ENCODE assay signal across 9 cellular contexts in genomic region chr4:67198757-67199156, GRCh38.
DNase-seq lines count a peak whose midpoint lies in the region; ATAC-seq and TF ChIP-seq lines count a peak whose summit lies in the region.
"Had no signal": no experiment of that assay in that cellular context is flagged by ENCODE, and none has a peak within 500 bp of the region (broad histone marks: within the 10 kb centered on the region; RNA-seq: fewer than 3 reads in every experiment).

No MANE protein-coding gene starts in this region.

- peaks cover 8% of the 10 kb centered on the region for H3K4me1 Mint-ChIP-seq in WTC11

- no peak overlapping the region for H3K23ac ChIP-seq in mesendoderm (ENCODE audit: low read length)

- H3K56ac ChIP-seq in mesendoderm (ENCODE audit: low read length): no peak overlapping the region

- CTCF ChIA-PET in WTC11 (lab: Charles Lee): interaction anchor here (1.2 to 1.9 kb wide), 3 partner anchors 31 to 111 kb away, joined by 8 to 11 read pairs (median 9); no protein-coding TSS in a partner anchor

- no peak overlapping the region for H3K9ac ChIP-seq in mesendoderm (ENCODE audit: low read length)

- H3K4ac ChIP-seq in mesendoderm (ENCODE audit: low read depth, low read length): no peak overlapping the region

- H2AK5ac ChIP-seq in mesendoderm (ENCODE audit: low read length): no peak overlapping the region

- peak; percentile 20; the same call in 1 of the 2 replicates for TF ChIP-seq CTCF in WTC11 (IDR thresholded peaks at IDR 0.05)

- no peak overlapping the region for H2BK5ac ChIP-seq in mesendoderm (ENCODE audit: low read length)

- H3K79me1 ChIP-seq in mesendoderm (ENCODE audit: low read length): no peaks in the 10 kb centered on the region

- WGBS in mesendoderm (ENCODE audit: extremely low coverage, insufficient coverage, low lambda C conversion rate): no CpG with 5 or more reads among the region's 2 CpGs

- H4K5ac ChIP-seq in mesendoderm (ENCODE audit: low read length): no peak overlapping the region

- no peaks in the 10 kb centered on the region for H3K79me2 ChIP-seq in mesendoderm (ENCODE audit: control insufficient read depth, insufficient read depth, low read length)

- H3K4me3 Mint-ChIP-seq in WTC11: no peak overlapping the region

- no peak overlapping the region for H2BK15ac ChIP-seq in mesendoderm (replicated peaks; ENCODE audit: low read depth)

- H4K8ac ChIP-seq in mesendoderm (ENCODE audit: low read depth, low read length): no peak overlapping the region

- H3K27me3 Mint-ChIP-seq in WTC11 (ENCODE audit: low read depth): no peaks in the 10 kb centered on the region

- no peaks in the 10 kb centered on the region for H3K27me3 ChIP-seq in mesendoderm (ENCODE audit: insufficient read depth, low read length, poor library complexity)

- H3K27ac Mint-ChIP-seq in WTC11: no peak overlapping the region

- H3K36me3 ChIP-seq in mesendoderm (ENCODE audit: control insufficient read depth, insufficient read depth, low read length): no peaks in the 10 kb centered on the region

- DNase-seq in LHCN-M2 (ENCODE audit: low read depth) (peak; percentile 81), WTC11 (ENCODE audit: low spot score) (no peak), mesendoderm (peak; percentile 64), NCI-H1436 (lab: John Stamatoyannopoulos, UW) (no peak)
- DNase-seq: IMR-90 had no signal

- no peak overlapping the region for H3K4me3 ChIP-seq in mesendoderm (ENCODE audit: low read length)

- ATAC-seq in GM18511 (IDR thresholded peaks at IDR 0.05; ENCODE audit: unreplicated experiment): peak; percentile 52
- ATAC-seq in WTC11: peak; percentile 83
- ATAC-seq in GM21619 (IDR thresholded peaks at IDR 0.05; ENCODE audit: unreplicated experiment): no peak
- no peak for ATAC-seq in GM18498 (IDR thresholded peaks at IDR 0.05; ENCODE audit: unreplicated experiment)
- no peak for ATAC-seq in GM19328 (IDR thresholded peaks at IDR 0.05; ENCODE audit: unreplicated experiment)

- no peaks in the 10 kb centered on the region for H3K36me3 Mint-ChIP-seq in WTC11

- no peaks in the 10 kb centered on the region for H3K4me1 ChIP-seq in mesendoderm (ENCODE audit: control insufficient read depth, low read depth, low read length)

- H2BK120ac ChIP-seq in mesendoderm (ENCODE audit: low read depth, low read length): no peak overlapping the region

- no peak overlapping the region for H3K4me2 ChIP-seq in mesendoderm (ENCODE audit: low read length)

- POLR2A ChIA-PET in WTC11 (lab: Charles Lee): interaction anchor here (0.7 kb wide), 1 partner anchor 114 kb away, joined by 3 read pairs; no protein-coding TSS in a partner anchor

- H3K9me3 Mint-ChIP-seq in WTC11: no peaks in the 10 kb centered on the region

- no peak overlapping the region for H3K27ac ChIP-seq in mesendoderm (ENCODE audit: low read depth, low read length)

- no peak overlapping the region for H3K18ac ChIP-seq in mesendoderm (ENCODE audit: low read length)

TF ChIP-seq in WTC11, 78 proteins besides CTCF, POLR2A, EP300 and RAD21:
- TF ChIP-seq JUN (CRISPR knock-in tag; IDR thresholded peaks at IDR 0.05): no peak
- TF ChIP-seq ZNF219 (CRISPR knock-in tag; IDR thresholded peaks at IDR 0.05; ENCODE audit: borderline replicate concordance): no peak
- no peak for TF ChIP-seq NR2C2 (CRISPR knock-in tag; IDR thresholded peaks at IDR 0.05)
- TF ChIP-seq ATF2 (CRISPR knock-in tag; IDR thresholded peaks at IDR 0.05; ENCODE audit: borderline replicate concordance, low read depth): no peak
- no peak for TF ChIP-seq CDX4 (CRISPR knock-in tag; IDR thresholded peaks at IDR 0.05; ENCODE audit: borderline replicate concordance)
- TF ChIP-seq TEAD4 (CRISPR knock-in tag; IDR thresholded peaks at IDR 0.05): no peak
- TF ChIP-seq SMAD4 (CRISPR knock-in tag; IDR thresholded peaks at IDR 0.05): no peak
- no peak for TF ChIP-seq NFE2L1 (CRISPR knock-in tag; IDR thresholded peaks at IDR 0.05)
- no peak for TF ChIP-seq RORB (CRISPR knock-in tag; IDR thresholded peaks at IDR 0.05)
- no peak for TF ChIP-seq PRDM15 (CRISPR knock-in tag; IDR thresholded peaks at IDR 0.05)
- TF ChIP-seq FOXK1 (CRISPR knock-in tag; IDR thresholded peaks at IDR 0.05): no peak
- TF ChIP-seq KAT7 (CRISPR knock-in tag; IDR thresholded peaks at IDR 0.05; ENCODE audit: borderline replicate concordance): no peak
- no peak for TF ChIP-seq AR (CRISPR knock-in tag; IDR thresholded peaks at IDR 0.05)
- TF ChIP-seq TEAD1 (CRISPR knock-in tag; IDR thresholded peaks at IDR 0.05): no peak
- no peak for TF ChIP-seq ZNF396 (CRISPR knock-in tag; IDR thresholded peaks at IDR 0.05; ENCODE audit: borderline replicate concordance)
- no peak for TF ChIP-seq TP53 (CRISPR knock-in tag; IDR thresholded peaks at IDR 0.05)
- TF ChIP-seq ESRRA (CRISPR knock-in tag; IDR thresholded peaks at IDR 0.05; ENCODE audit: borderline replicate concordance): no peak

Comparison
In these comparisons a context has a peak if more than half of its experiments do, and no peak if none do; other contexts are left out.
1. ATAC-seq: peak in GM18511 (single experiment) and WTC11 (single experiment); none in GM21619 (single experiment), GM18498 (single experiment) and GM19328 (single experiment).
2. DNase-seq: peak in LHCN-M2 (single experiment) and mesendoderm (single experiment); none in WTC11 (single experiment) and NCI-H1436 (single experiment).